ENCODE assay signal across 12 cellular contexts in the genomic region with DNA sequence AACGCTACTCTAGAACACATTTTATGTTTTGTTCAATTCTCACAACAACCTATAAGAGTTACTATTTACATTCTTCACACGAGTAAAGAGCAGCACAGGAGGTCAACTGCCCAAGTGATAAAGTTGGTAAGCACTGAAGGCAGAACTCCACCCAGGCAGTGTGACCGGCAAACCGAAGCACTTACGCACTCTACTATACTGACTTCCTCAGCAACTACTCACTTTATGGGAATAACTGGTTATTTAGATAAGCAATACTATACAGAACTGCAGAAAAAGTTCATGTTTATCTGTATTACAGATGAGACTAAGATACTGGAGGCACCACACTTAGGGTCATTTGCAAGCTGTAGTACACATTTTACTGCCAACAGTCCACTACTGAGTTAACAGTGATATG. TPM values are rescaled to one million over a fixed set of nuclear protein-coding genes. Genes with fewer than 3 reads are reported as not detected.
DNase-seq lines count a peak whose midpoint lies in the region; ATAC-seq and TF ChIP-seq lines count a peak whose summit lies in the region.
"Had no signal": no experiment of that assay in that cellular context is flagged by ENCODE, and none has a peak within 500 bp of the region (broad histone marks: within the 10 kb centered on the region; RNA-seq: fewer than 3 reads in every experiment).

No MANE protein-coding gene starts in this region.

- peak; percentile 35 for ATAC-seq in naive thymus-derived CD4-positive, alpha-beta T cell
- ATAC-seq in GM19328 (IDR thresholded peaks at IDR 0.05; ENCODE audit: unreplicated experiment): no peak

- intact Hi-C loops in naive thymus-derived CD4-positive, alpha-beta T cell (cut with micrococcal nuclease): loop anchor here in 1 of 2 donors (1.0 kb wide), 1 partner anchor 8 kb away; no protein-coding TSS in a partner anchor

- peaks cover 41 to 75% (median 62%) of the 10 kb centered on the region in 10 experiments for H3K4me1 ChIP-seq in BLaER1 treated with 17β-estradiol and CSF1 and Interleukin-3, amounts not matched to agents 10 nM and 100 nM
- peaks cover 93% of the 10 kb centered on the region for H3K4me1 ChIP-seq in OCI-LY1 (ENCODE audit: insufficient read depth, low read length, severe bottlenecking)
- H3K4me1 ChIP-seq in naive thymus-derived CD4-positive, alpha-beta T cell (ENCODE audit: control insufficient read depth in 2 of 2, insufficient read depth in 2 of 2, low read length in 2 of 2): peaks cover 35 to 74% of the 10 kb centered on the region in 2 donors

- DNase-seq in erythroblast (lab: John Stamatoyannopoulos, UW): peak; percentile 24 to 55
- DNase-seq in naive thymus-derived CD4-positive, alpha-beta T cell: no peak
- DNase-seq in NCI-H128 (lab: John Stamatoyannopoulos, UW; ENCODE audit: unreplicated experiment): no peak
- DNase-seq in NCI-H1930 (lab: John Stamatoyannopoulos, UW): no peak
- DNase-seq in GM19240 (ENCODE audit: insufficient read length, low spot score): no peak
- DNase-seq: activated CD8-positive, alpha-beta memory T cell treated with anti-CD3 and anti-CD28 coated beads for 24 hours; AML-193; hippocampal formation; NCI-H1417 treated with DMSO at 0.1 percent for 48 hours had no signal

- no peaks in the 10 kb centered on the region for H3K27me3 ChIP-seq in BLaER1 treated with 17β-estradiol and CSF1 and Interleukin-3, amounts not matched to agents 10 nM and 100 nM
- H3K27me3 ChIP-seq in OCI-LY1 (ENCODE audit: insufficient read depth, low read length): no peaks in the 10 kb centered on the region
- no peaks in the 10 kb centered on the region for H3K27me3 ChIP-seq in naive thymus-derived CD4-positive, alpha-beta T cell (ENCODE audit: control insufficient read depth in 2 of 2, insufficient read depth in 2 of 2, low read length in 2 of 2)

- H2AFZ ChIP-seq in OCI-LY1 (ENCODE audit: low read length): no peak overlapping the region

- H3K79me2 ChIP-seq in OCI-LY1 (ENCODE audit: insufficient read depth, low read length): peaks cover 99% of the 10 kb centered on the region

- peak overlapping the region in 1 of 11 experiments; percentile 83; a peak in 1 of 22 replicates for H3K27ac ChIP-seq in BLaER1 treated with 17β-estradiol and CSF1 and Interleukin-3, amounts not matched to agents 10 nM and 100 nM
- H3K27ac ChIP-seq in OCI-LY1 (ENCODE audit: low read depth, low read length, poor library complexity, severe bottlenecking): peak overlapping the region; percentile 45
- H3K27ac ChIP-seq in naive thymus-derived CD4-positive, alpha-beta T cell (ENCODE audit: low read depth, low read length): peak overlapping the region; percentile 9

- peaks cover 0 to 16% (median 0%) of the 10 kb centered on the region in 11 experiments; a peak in 4 of 22 replicates for H3K9me3 ChIP-seq in BLaER1 treated with 17β-estradiol and CSF1 and Interleukin-3, amounts not matched to agents 10 nM and 100 nM (replicated peaks in 1 of 11)
- no peaks in the 10 kb centered on the region for H3K9me3 ChIP-seq in OCI-LY1 (ENCODE audit: low read length)
- H3K9me3 ChIP-seq in naive thymus-derived CD4-positive, alpha-beta T cell (ENCODE audit: control insufficient read depth in 2 of 3, low read length in 3 of 3): no peaks in the 10 kb centered on the region

- no peaks in the 10 kb centered on the region for H3K9me2 ChIP-seq in OCI-LY1 (ENCODE audit: low read depth, low read length)

- no peak for TF ChIP-seq POLR2A in erythroblast (IDR thresholded peaks at IDR 0.05; ENCODE audit: low read length)

- no peaks in the 10 kb centered on the region for H3K9me3 Mint-ChIP-seq in naive thymus-derived CD4-positive, alpha-beta T cell

- H3F3A ChIP-seq in OCI-LY1 (ENCODE audit: insufficient read depth, low read length): no peaks in the 10 kb centered on the region

- POLR2A ChIA-PET in naive thymus-derived CD4-positive, alpha-beta T cell (lab: Charles Lee): interaction anchor here (0.6 to 1.2 kb wide), 3 partner anchors 13 to 551 kb away, joined by 3 to 7 read pairs (median 3); no protein-coding TSS in a partner anchor

- H3K36me3 ChIP-seq in BLaER1 treated with 17β-estradiol and CSF1 and Interleukin-3, amounts not matched to agents 10 nM and 100 nM: peaks cover 0 to 31% (median 9%) of the 10 kb centered on the region in 11 experiments; a peak in 11 of 22 replicates
- H3K36me3 ChIP-seq in OCI-LY1 (ENCODE audit: insufficient read depth, low read length): peaks cover 26% of the 10 kb centered on the region
- no peaks in the 10 kb centered on the region for H3K36me3 ChIP-seq in naive thymus-derived CD4-positive, alpha-beta T cell (ENCODE audit: control insufficient read depth in 2 of 3, insufficient read depth in 3 of 3, low read length in 3 of 3)

- H3K4me1 Mint-ChIP-seq in naive thymus-derived CD4-positive, alpha-beta T cell: peaks cover 61 to 98% (median 91%) of the 10 kb centered on the region in 7 donors

- peak overlapping the region; percentile 8 to 73 (median 37); a peak in 17 of 22 replicates for H3K4me2 ChIP-seq in BLaER1 treated with 17β-estradiol and CSF1 and Interleukin-3, amounts not matched to agents 10 nM and 100 nM
- peak overlapping the region; percentile 38; the same call in 1 of the 2 replicates for H3K4me2 ChIP-seq in OCI-LY1 (ENCODE audit: low read length)

- peaks cover 0 to 100% (median 55%) of the 10 kb centered on the region in 11 experiments; a peak in 17 of 22 replicates for H4K20me1 ChIP-seq in BLaER1 treated with 17β-estradiol and CSF1 and Interleukin-3, amounts not matched to agents 10 nM and 100 nM
- H4K20me1 ChIP-seq in OCI-LY1 (ENCODE audit: insufficient read depth, low read length): no peaks in the 10 kb centered on the region

- peak overlapping the region in 8 of 9 donors; percentile 64 to 89 (median 84) for H3K27ac Mint-ChIP-seq in naive thymus-derived CD4-positive, alpha-beta T cell

- no peak for TF ChIP-seq CTCF in OCI-LY1 (IDR thresholded peaks at IDR 0.05; ENCODE audit: low read length)

- H3K36me3 Mint-ChIP-seq in naive thymus-derived CD4-positive, alpha-beta T cell: peaks cover 0 to 22% (median 13%) of the 10 kb centered on the region in 5 donors

- H3K4me3 ChIP-seq in BLaER1 treated with 17β-estradiol and CSF1 and Interleukin-3, amounts not matched to agents 10 nM and 100 nM: no peak overlapping the region
- no peak overlapping the region for H3K4me3 ChIP-seq in OCI-LY1 (ENCODE audit: low read depth, low read length, poor library complexity, severe bottlenecking)
- no peak overlapping the region for H3K4me3 ChIP-seq in naive thymus-derived CD4-positive, alpha-beta T cell (ENCODE audit: low read length)

- CTCF ChIA-PET in naive thymus-derived CD4-positive, alpha-beta T cell (lab: Charles Lee): no interaction called here

- peak overlapping the region in 9 of 10 donors; percentile 27 to 81 (median 70) for H3K4me3 Mint-ChIP-seq in naive thymus-derived CD4-positive, alpha-beta T cell

- no peak overlapping the region for H3K9ac ChIP-seq in BLaER1 treated with 17β-estradiol and CSF1 and Interleukin-3, amounts not matched to agents 10 nM and 100 nM
- peak overlapping the region; percentile 24; the same call in 1 of the 2 replicates for H3K9ac ChIP-seq in OCI-LY1 (ENCODE audit: low read length)

- H3K27me3 Mint-ChIP-seq in naive thymus-derived CD4-positive, alpha-beta T cell: no peaks in the 10 kb centered on the region

RNA-seq across cellular contexts. Expression of a gene that starts 28.8 kb away (rescaled TPM):
- total RNA-seq in naive thymus-derived CD4-positive, alpha-beta T cell: 10 to 100 TPM; 36.4 to 97.6 (median 93.7) TPM
- polyA plus RNA-seq in naive thymus-derived CD4-positive, alpha-beta T cell: 10 to 100 TPM; 66.3 to 71.9 TPM

Comparison
In these comparisons a context has a peak if more than half of its experiments do, and no peak if none do; other contexts are left out.
1. DNase-seq: peak in erythroblast (2 of 2); none in naive thymus-derived CD4-positive, alpha-beta T cell (0 of 9), NCI-H128 (single experiment), NCI-H1930 (0 of 2) and GM19240 (single experiment).